Comparison of ENCODE assay signal across 1 cellular context in the genomic region with DNA sequence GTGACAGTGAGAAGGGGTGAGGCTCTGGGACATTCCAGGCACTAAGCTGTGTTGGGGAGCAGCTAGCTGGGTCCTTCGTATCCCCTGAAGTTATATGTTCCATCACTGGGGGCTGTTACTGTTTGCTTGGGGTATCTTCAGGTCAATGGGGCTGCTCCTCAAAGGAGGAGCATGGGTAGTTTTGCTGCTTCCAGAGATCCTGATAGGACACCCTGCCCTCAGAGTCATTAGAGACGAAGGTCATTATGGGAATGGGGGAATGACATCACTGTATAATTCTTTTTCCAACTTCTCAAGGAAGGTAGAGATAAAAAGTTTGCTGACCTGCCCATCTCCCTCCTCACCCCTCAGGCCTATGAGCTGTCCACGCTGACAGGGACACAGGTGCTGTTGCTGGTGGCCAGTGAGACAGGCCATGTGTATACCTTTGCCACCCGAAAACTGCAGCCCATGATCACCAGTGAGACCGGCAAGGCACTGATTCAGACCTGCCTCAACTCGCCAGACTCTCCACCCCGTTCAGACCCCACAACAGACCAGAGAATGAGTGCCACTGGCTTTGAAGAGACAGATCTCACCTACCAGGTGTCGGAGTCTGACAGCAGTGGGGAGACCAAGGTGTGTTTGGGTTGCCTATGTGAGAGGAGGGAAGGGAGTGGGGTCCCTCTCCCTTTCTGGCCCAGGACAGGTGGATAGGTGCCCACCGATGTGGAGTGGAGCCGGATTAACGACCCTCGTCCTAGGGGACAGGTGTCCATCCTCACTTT.
A peak's percentile ranks its signal among the peaks of the same experiment; 100 is the strongest.
TF ChIP-seq lines count a peak whose summit lies in the region.

No MANE protein-coding gene starts in this region.

TF ChIP-seq in H1, 55 proteins besides CTCF, POLR2A, EP300 and RAD21:
- TF ChIP-seq CTBP2 (IDR thresholded peaks at IDR 0.05; ENCODE audit: borderline replicate concordance, insufficient read depth, insufficient read length, low read length): peak; percentile 48
- TF ChIP-seq, protein P1, sequence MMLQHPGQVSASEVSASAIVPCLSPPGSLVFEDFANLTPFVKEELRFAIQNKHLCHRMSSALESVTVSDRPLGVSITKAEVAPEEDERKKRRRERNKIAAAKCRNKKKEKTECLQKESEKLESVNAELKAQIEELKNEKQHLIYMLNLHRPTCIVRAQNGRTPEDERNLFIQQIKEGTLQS (IDR thresholded peaks at IDR 0.05; ENCODE audit: insufficient read depth, low read depth, low read length): no peak
- no peak for TF ChIP-seq TAF1 (IDR thresholded peaks at IDR 0.05; ENCODE audit: low read depth, low read length)
- TF ChIP-seq PHF8 (conservative IDR thresholded peaks at IDR 0.05; ENCODE audit: low read depth, low read length): peak; percentile 19; the same call in 1 of the 2 replicates
- TF ChIP-seq, protein P2, sequence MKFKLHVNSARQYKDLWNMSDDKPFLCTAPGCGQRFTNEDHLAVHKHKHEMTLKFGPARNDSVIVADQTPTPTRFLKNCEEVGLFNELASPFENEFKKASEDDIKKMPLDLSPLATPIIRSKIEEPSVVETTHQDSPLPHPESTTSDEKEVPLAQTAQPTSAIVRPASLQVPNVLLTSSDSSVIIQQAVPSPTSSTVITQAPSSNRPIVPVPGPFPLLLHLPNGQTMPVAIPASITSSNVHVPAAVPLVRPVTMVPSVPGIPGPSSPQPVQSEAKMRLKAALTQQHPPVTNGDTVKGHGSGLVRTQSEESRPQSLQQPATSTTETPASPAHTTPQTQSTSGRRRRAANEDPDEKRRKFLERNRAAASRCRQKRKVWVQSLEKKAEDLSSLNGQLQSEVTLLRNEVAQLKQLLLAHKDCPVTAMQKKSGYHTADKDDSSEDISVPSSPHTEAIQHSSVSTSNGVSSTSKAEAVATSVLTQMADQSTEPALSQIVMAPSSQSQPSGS (IDR thresholded peaks at IDR 0.05; ENCODE audit: low read length): peak; percentile 85; the same call in 1 of the 2 replicates
- TF ChIP-seq NRF1 (IDR thresholded peaks at IDR 0.05; ENCODE audit: low read depth, low read length): no peak
- no peak for TF ChIP-seq SIX5 (IDR thresholded peaks at IDR 0.05; ENCODE audit: low read depth, low read length)
- TF ChIP-seq BRCA1 (IDR thresholded peaks at IDR 0.05; ENCODE audit: low read depth, low read length): no peak
- TF ChIP-seq SRF (IDR thresholded peaks at IDR 0.05; ENCODE audit: low read depth, low read length): no peak
- no peak for TF ChIP-seq RBBP5 (IDR thresholded peaks at IDR 0.05; ENCODE audit: borderline replicate concordance, low read depth, low read length)
- TF ChIP-seq MAFK (IDR thresholded peaks at IDR 0.05; ENCODE audit: low read depth, low read length): no peak
- TF ChIP-seq POLR2AphosphoS5 (IDR thresholded peaks at IDR 0.05; ENCODE audit: low read depth, low read length): peak; percentile 68
TF ChIP-seq in H1: peak in this region for 4.
